Comparison of ENCODE assay signal across 11 cellular contexts in the genomic region with DNA sequence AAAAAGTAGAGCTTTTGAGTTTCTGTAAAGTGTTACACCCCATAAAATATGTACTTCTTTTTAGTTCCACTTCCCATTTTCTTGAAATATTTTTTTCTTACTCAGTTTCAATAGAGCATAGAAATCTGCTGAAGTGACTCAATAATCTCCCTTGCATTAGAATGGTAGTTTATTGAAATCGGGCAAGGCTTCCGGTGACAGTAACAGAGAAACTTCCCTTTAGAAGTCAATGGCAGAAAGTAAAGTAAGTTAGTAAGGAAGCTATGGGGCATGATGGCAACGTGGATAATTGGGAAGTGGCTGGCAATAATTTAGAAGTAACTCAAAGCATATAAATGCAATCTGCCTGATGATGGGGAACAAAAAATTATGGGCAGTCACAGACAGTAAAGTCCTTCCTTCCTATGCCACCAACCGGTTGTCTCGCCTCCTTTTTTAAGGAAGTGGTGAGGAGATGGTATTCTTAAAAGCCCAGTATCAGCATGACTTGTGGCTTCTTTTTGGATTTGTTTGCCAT. TPM values are rescaled to one million over a fixed set of nuclear protein-coding genes. Genes with fewer than 3 reads are reported as not detected.
DNase-seq lines count a peak whose midpoint lies in the region; ATAC-seq and TF ChIP-seq lines count a peak whose summit lies in the region.
"Had no signal": no experiment of that assay in that cellular context is flagged by ENCODE, and none has a peak within 500 bp of the region (broad histone marks: within the 10 kb centered on the region; RNA-seq: fewer than 3 reads in every experiment).

No MANE protein-coding gene starts in this region.

- peak overlapping the region; percentile 81 for H3K27ac Mint-ChIP-seq in T-helper 17 cell

- H3K27me3 ChIP-seq in brain microvascular endothelial cell (replicated peaks) (no peaks in the 10 kb centered on the region), H7 (ENCODE audit: control insufficient read depth, insufficient read depth, low read length) (no peaks in the 10 kb centered on the region)

- H3K27me3 Mint-ChIP-seq in T-helper 17 cell = no peaks in the 10 kb centered on the region

- H3K36me3 Mint-ChIP-seq in T-helper 17 cell (ENCODE audit: low read depth) = no peaks in the 10 kb centered on the region

- H3K36me3 ChIP-seq in brain microvascular endothelial cell (replicated peaks) = no peaks in the 10 kb centered on the region
- H3K36me3 ChIP-seq in H7 (replicated peaks; ENCODE audit: control insufficient read depth, insufficient read depth, low read length) = no peaks in the 10 kb centered on the region

- no peaks in the 10 kb centered on the region for H3K9me3 ChIP-seq in T-helper 17 cell (ENCODE audit: control insufficient read depth, low read length, poor library complexity, severe bottlenecking)

- peak; percentile 70 for DNase-seq in GF-D8 (lab: John Stamatoyannopoulos, UW)
- DNase-seq in T-helper 17 cell = no peak
- no peak for DNase-seq in GM10266 (ENCODE audit: extremely low spot score)
- no peak for DNase-seq in NCI-H1417 treated with DMSO at 0.1 percent for 48 hours (lab: John Stamatoyannopoulos, UW)
- no peak for DNase-seq in brain microvascular endothelial cell
- DNase-seq in H7 = no peak
- DNase-seq: NCI-H2081 had no signal

- no peak overlapping the region for H3K27ac ChIP-seq in brain microvascular endothelial cell
- H3K27ac ChIP-seq: epithelial cell of prostate had no signal

- H3K4me3 ChIP-seq in brain microvascular endothelial cell (ENCODE audit: low read depth, low read length) (no peak overlapping the region), H7 (ENCODE audit: insufficient read depth, low read depth, low read length) (no peak overlapping the region)

- TF ChIP-seq CTCF in GM10266 (IDR thresholded peaks at IDR 0.05; ENCODE audit: control insufficient read depth, insufficient read depth, low read depth, missing control alignments) (no peak), brain microvascular endothelial cell (IDR thresholded peaks at IDR 0.05; ENCODE audit: low read depth, low read length, missing control alignments) (no peak)

- peaks cover 9% of the 10 kb centered on the region for H3K4me1 Mint-ChIP-seq in T-helper 17 cell

- H3K4me3 Mint-ChIP-seq in T-helper 17 cell = no peak overlapping the region

- peak; percentile 40 for ATAC-seq in GM19468 (IDR thresholded peaks at IDR 0.05; ENCODE audit: extremely low read depth, unreplicated experiment)
- ATAC-seq in HG03175 (IDR thresholded peaks at IDR 0.05; ENCODE audit: unreplicated experiment) = peak; percentile 75
- ATAC-seq in T-helper 17 cell = peak; percentile 42

- in situ Hi-C loops in brain microvascular endothelial cell (cut with HindIII; ENCODE audit: low pct_ligation_motif_present, low sequenced_read_pairs) = no loop called here

RNA-seq across cellular contexts. Expression of gene CYBB, which starts 7.6 kb away (rescaled TPM):
- 10 to 100 TPM in 1 of 2 donors, 1 to 10 TPM in 1; 2.3 to 15.5 TPM for total RNA-seq in T-helper 17 cell
- 0.14 TPM in 1 of 2 replicates, not detected in the other for total RNA-seq in H7 (2014; rRNA removed; shearing (Covaris generic))
- total RNA-seq: G401 had no signal

RNA-seq across cellular contexts. Expression of gene DYNLT3, which starts 60.0 kb away (rescaled TPM):
- total RNA-seq in T-helper 17 cell = 10 to 100 TPM; 40.2 to 40.3 TPM
- total RNA-seq in H7 (2014; rRNA removed; shearing (Covaris generic)) = 6.7 and 8.7 TPM in 2 replicates
- total RNA-seq: G401 had no signal
